Comparison of ENCODE assay signal across 27 cellular contexts in genomic region chr9:136676297-136676794, GRCh38. TPM values are rescaled to one million over a fixed set of nuclear protein-coding genes. Genes with fewer than 3 reads are reported as not detected.
DNase-seq lines count a peak whose midpoint lies in the region; FAIRE-seq and TF ChIP-seq lines count a peak whose summit lies in the region.
"Had no signal": no experiment of that assay in that cellular context is flagged by ENCODE, and none has a peak within 500 bp of the region (broad histone marks: within the 10 kb centered on the region; RNA-seq: fewer than 3 reads in every experiment).

No MANE protein-coding gene starts in this region.

- no peaks in the 10 kb centered on the region for H3K27me3 Mint-ChIP-seq in progenitor cell of endocrine pancreas
- H3K27me3 Mint-ChIP-seq: CD4-positive, alpha-beta T cell had no signal

- no peak overlapping the region for H2BK20ac ChIP-seq in H1 (ENCODE audit: low read length)

- H3K27me3 ChIP-seq in H7 (ENCODE audit: control insufficient read depth, insufficient read depth, low read length) (no peaks in the 10 kb centered on the region), Peyer's patch (no peaks in the 10 kb centered on the region), H1 (replicated peaks in 1 of 4; ENCODE audit: control insufficient read depth in 3 of 4, extremely low read depth in 1 of 4, insufficient read depth in 3 of 4, low read length in 3 of 4) (no peaks in the 10 kb centered on the region), neuronal stem cell (ENCODE audit: control insufficient read depth in 3 of 3, insufficient read depth in 3 of 3, low read depth in 1 of 3, low read length in 3 of 3) (no peaks in the 10 kb centered on the region)
- H3K27me3 ChIP-seq: BLaER1 treated with 17β-estradiol and CSF1 and Interleukin-3, amounts not matched to agents 10 nM and 100 nM had no signal

- CTCF ChIA-PET in H1 (lab: Charles Lee; ENCODE audit: partially characterized antibody): interaction anchor here (0.7 to 6.5 kb wide), 12 partner anchors 9 to 1459 kb away, joined by 3 to 125 read pairs (median 6); partner anchors contain the start of gene AGPAT2

- H3K4me1 Mint-ChIP-seq in progenitor cell of endocrine pancreas (ENCODE audit: low read depth): peaks cover 4% of the 10 kb centered on the region

- TF ChIP-seq CTCF in Peyer's patch (IDR thresholded peaks at IDR 0.05) (no peak), H1 (IDR thresholded peaks at IDR 0.05; ENCODE audit: control extremely low read depth in 1 of 3, insufficient read depth in 1 of 3, low read depth in 1 of 3, low read length in 3 of 3) (no peak), progenitor cell of endocrine pancreas (IDR thresholded peaks at IDR 0.05; ENCODE audit: unreplicated experiment) (no peak)

- POLR2A ChIA-PET in H1 (lab: Charles Lee; ENCODE audit: partially characterized antibody): interaction anchor here (0.7 to 1.2 kb wide), 4 partner anchors 8 to 52 kb away, joined by 3 to 4 read pairs (median 3); no protein-coding TSS in a partner anchor

- H2AK5ac ChIP-seq in H1 (ENCODE audit: low read depth, low read length): no peak overlapping the region
- H2AK5ac ChIP-seq in neuronal stem cell (ENCODE audit: low read depth, low read length): no peak overlapping the region

- H3K27ac ChIP-seq in Peyer's patch (peak overlapping the region in 3 of 4 donors; percentile 57 to 91 (median 78)), H1 (ENCODE audit: low read depth, low read length) (no peak overlapping the region), neuronal stem cell (replicated peaks; ENCODE audit: low read length) (no peak overlapping the region)

- no peak for FAIRE-seq in H1 (lab: Jason Lieb, UNC)
- FAIRE-seq: A204.1, D721Med, G401.6, GM12878, H54 had no signal

- no peak overlapping the region for H3K27ac Mint-ChIP-seq in progenitor cell of endocrine pancreas
- H3K27ac Mint-ChIP-seq: CD4-positive, alpha-beta T cell had no signal

- H2BK120ac ChIP-seq in H1 (replicated peaks; ENCODE audit: low read depth, low read length) (no peak overlapping the region), neuronal stem cell (ENCODE audit: low read depth, low read length) (no peak overlapping the region)

- H4K20me1 ChIP-seq in H1 (replicated peaks in 1 of 2; ENCODE audit: control insufficient read depth in 1 of 2, insufficient read depth in 2 of 2, low read length in 2 of 2): peaks cover 0 to 2% of the 10 kb centered on the region in 2 experiments

- no peaks in the 10 kb centered on the region for H3K23me2 ChIP-seq in H1 (ENCODE audit: low read depth, low read length)

- no peak overlapping the region for H3K56ac ChIP-seq in H1 (replicated peaks; ENCODE audit: insufficient read length, low read depth, low read length)

- H3K9me3 ChIP-seq in Peyer's patch (no peaks in the 10 kb centered on the region), H1 (ENCODE audit: insufficient read depth in 2 of 2, low read depth in 1 of 2, low read length in 1 of 2) (no peaks in the 10 kb centered on the region), neuronal stem cell (replicated peaks in 1 of 2; ENCODE audit: control insufficient read depth in 2 of 2, insufficient read depth in 1 of 2, low read depth in 1 of 2, low read length in 2 of 2) (no peaks in the 10 kb centered on the region)
- H3K9me3 ChIP-seq: BLaER1 treated with 17β-estradiol and CSF1 and Interleukin-3, amounts not matched to agents 10 nM and 100 nM; SK-N-SH had no signal

- no peaks in the 10 kb centered on the region for H3K9me3 Mint-ChIP-seq in progenitor cell of endocrine pancreas (ENCODE audit: low read depth)
- H3K9me3 Mint-ChIP-seq: CD4-positive, alpha-beta T cell had no signal

- H4K91ac ChIP-seq in H1 (replicated peaks; ENCODE audit: insufficient read length, low read length) (no peak overlapping the region), neuronal stem cell (ENCODE audit: low read depth, low read length, poor library complexity) (no peak overlapping the region)

- H3K4ac ChIP-seq in H1 (replicated peaks; ENCODE audit: insufficient read length, low read depth, low read length): no peak overlapping the region
- H3K4ac ChIP-seq in neuronal stem cell (ENCODE audit: low read length): no peak overlapping the region

- H3K4me1 ChIP-seq in Peyer's patch: peaks cover 0 to 78% (median 0%) of the 10 kb centered on the region in 4 donors
- H3K4me1 ChIP-seq in H1 (replicated peaks in 1 of 4; ENCODE audit: control insufficient read depth in 3 of 4, insufficient read depth in 4 of 4, low read length in 3 of 4): peaks cover 0 to 4% (median 0%) of the 10 kb centered on the region in 4 experiments; a peak in 1 of 7 replicates
- H3K4me1 ChIP-seq in neuronal stem cell (ENCODE audit: control insufficient read depth in 2 of 2, insufficient read depth in 1 of 2, low read depth in 1 of 2, low read length in 2 of 2): peaks cover 0 to 12% of the 10 kb centered on the region in 2 donors

- H2BK5ac ChIP-seq in H1 (ENCODE audit: low read depth, low read length) (no peak overlapping the region), neuronal stem cell (ENCODE audit: low read length) (no peak overlapping the region)

- no peak overlapping the region for H2BK15ac ChIP-seq in H1 (ENCODE audit: low read length)
- H2BK15ac ChIP-seq in neuronal stem cell (ENCODE audit: low read length): no peak overlapping the region

- H4K5ac ChIP-seq in H1 (ENCODE audit: insufficient read length, low read depth, low read length): no peak overlapping the region

- DNase-seq in H7 (peak; percentile 68), Peyer's patch (no peak), H1 (ENCODE audit: low read depth in 1 of 2, low spot score in 2 of 2) (no peak), neuronal stem cell (ENCODE audit: low spot score) (no peak), progenitor cell of endocrine pancreas (ENCODE audit: low spot score, unreplicated experiment) (no peak), cortex of kidney (lab: John Stamatoyannopoulos, UW) (no peak), NCI-H1092 (lab: John Stamatoyannopoulos, UW) (no peak)
- DNase-seq: AML-193; CD4-positive, alpha-beta T cell; KBM-7; MV-4-11; NCI-H1105 treated with DMSO at 0.1 percent for 48 hours; NCI-H146; NCI-H446; NCI-H526; NCI-H82; NK-92 treated with Interleukin-12 subunit alpha and Interleukin-12 subunit beta, amount 100 ng/mL, for 24 hours; SK-N-SH; SW 1271 had no signal

- H4K8ac ChIP-seq in H1 (ENCODE audit: extremely low read depth, insufficient read depth, low read length) (peak overlapping the region; percentile 25; the same call in 1 of the 2 replicates), neuronal stem cell (ENCODE audit: low read depth, low read length) (no peak overlapping the region)

- TF ChIP-seq EP300 in H1 (IDR thresholded peaks at IDR 0.05; ENCODE audit: borderline replicate concordance in 1 of 2, low read depth in 2 of 2, low read length in 2 of 2): no peak

- H3K36me3 Mint-ChIP-seq in progenitor cell of endocrine pancreas (ENCODE audit: insufficient read depth): peaks cover 3% of the 10 kb centered on the region

- no peak overlapping the region for H3K4me3 Mint-ChIP-seq in progenitor cell of endocrine pancreas (ENCODE audit: low read depth)
- H3K4me3 Mint-ChIP-seq: CD4-positive, alpha-beta T cell had no signal

- no peak overlapping the region for H2AFZ ChIP-seq in H1 (ENCODE audit: low read length)
- no peak overlapping the region for H2AFZ ChIP-seq in neuronal stem cell (ENCODE audit: low read length)

- no peaks in the 10 kb centered on the region for H3K79me2 ChIP-seq in H1 (ENCODE audit: control insufficient read depth in 1 of 2, insufficient read depth in 2 of 2, low read length in 2 of 2)

- WGBS in H1 (ENCODE audit: extremely low coverage in 1 of 2, insufficient coverage in 1 of 2, insufficient read length in 1 of 2, insufficient replicate concordance in 2 of 2, low coverage in 1 of 2, low lambda C conversion rate in 2 of 2, missing lambda C conversion rate in 1 of 2), 2 experiments: 91% methylated on average over 13 of the region's 13 CpGs; no CpG with 5 or more reads in 1 of the 2 experiments
- no CpG with 5 or more reads among the region's 13 CpGs for WGBS in neuronal stem cell (ENCODE audit: extremely low coverage in 2 of 2, insufficient read length in 2 of 2, insufficient replicate concordance in 1 of 2), 2 donors

- no peak overlapping the region for H3K9ac ChIP-seq in H1 (replicated peaks in 1 of 4; ENCODE audit: extremely low read depth in 1 of 4, low read depth in 3 of 4, low read length in 3 of 4)
- H3K9ac ChIP-seq in neuronal stem cell (ENCODE audit: low read depth, low read length, poor library complexity): no peak overlapping the region
- H3K9ac ChIP-seq: SK-N-SH had no signal

- no peak overlapping the region for H2BK12ac ChIP-seq in H1 (ENCODE audit: low read depth, low read length)
- no peak overlapping the region for H2BK12ac ChIP-seq in neuronal stem cell (ENCODE audit: low read length)

- H3K18ac ChIP-seq in H1 (ENCODE audit: extremely low read depth, low read length) (no peak overlapping the region), neuronal stem cell (ENCODE audit: low read length) (peak overlapping the region; percentile 48)

- H3K23ac ChIP-seq in H1 (ENCODE audit: insufficient read length) (no peak overlapping the region), neuronal stem cell (ENCODE audit: low read depth, low read length, poor library complexity) (no peak overlapping the region)

- H3K4me2 ChIP-seq in H1 (ENCODE audit: insufficient read depth in 1 of 2, low read depth in 2 of 2, low read length in 2 of 2) (no peak overlapping the region), neuronal stem cell (ENCODE audit: insufficient read depth, low read length, poor library complexity, severe bottlenecking) (no peak overlapping the region)
- H3K4me2 ChIP-seq: SK-N-SH had no signal

- TF ChIP-seq RAD21 in H1 (IDR thresholded peaks at IDR 0.05 in 1 of 2, conservative IDR thresholded peaks at IDR 0.05 in 1 of 2; ENCODE audit: low read depth in 2 of 2, low read length in 2 of 2): no peak

- no peak for TF ChIP-seq POLR2A in Peyer's patch (IDR thresholded peaks at IDR 0.05)
- no peak for TF ChIP-seq POLR2A in H1 (IDR thresholded peaks at IDR 0.05; ENCODE audit: control extremely low read depth in 1 of 2, low read depth in 2 of 2, low read length in 2 of 2)

- no peaks in the 10 kb centered on the region for H3K79me1 ChIP-seq in H1 (ENCODE audit: low read depth, low read length)
- no peaks in the 10 kb centered on the region for H3K79me1 ChIP-seq in neuronal stem cell (ENCODE audit: low read depth, low read length)

- H3K4me3 ChIP-seq in H7 (ENCODE audit: insufficient read depth, low read depth, low read length) (no peak overlapping the region), Peyer's patch (peak overlapping the region in 1 of 4 donors; percentile 10), H1 (ENCODE audit: extremely low read depth in 1 of 4, insufficient read depth in 2 of 4, low read depth in 3 of 4, low read length in 4 of 4) (no peak overlapping the region), neuronal stem cell (ENCODE audit: low read length in 2 of 2) (no peak overlapping the region)
- H3K4me3 ChIP-seq: BLaER1 treated with 17β-estradiol and CSF1 and Interleukin-3, amounts not matched to agents 10 nM and 100 nM; GM12878 had no signal

- no peaks in the 10 kb centered on the region; the same call in 1 of the 2 replicates for H3K36me3 ChIP-seq in H7 (replicated peaks; ENCODE audit: control insufficient read depth, insufficient read depth, low read length)
- peaks cover 0 to 49% (median 0%) of the 10 kb centered on the region in 3 donors for H3K36me3 ChIP-seq in Peyer's patch
- H3K36me3 ChIP-seq in H1 (ENCODE audit: control insufficient read depth in 2 of 4, insufficient read depth in 4 of 4, low read length in 3 of 4): no peaks in the 10 kb centered on the region; a peak in 2 of 8 replicates
- H3K36me3 ChIP-seq in neuronal stem cell (replicated peaks in 1 of 2; ENCODE audit: control insufficient read depth in 2 of 2, insufficient read depth in 2 of 2, low read length in 2 of 2): no peaks in the 10 kb centered on the region

- H3K14ac ChIP-seq in H1 (ENCODE audit: insufficient read length) (no peak overlapping the region), neuronal stem cell (ENCODE audit: low read length) (peak overlapping the region; percentile 8)

RNA-seq across cellular contexts. Expression of gene AGPAT2, which starts 10.9 kb away (rescaled TPM):
- 41.1 and 54.7 TPM in 2 replicates for total RNA-seq in H7 (2014; rRNA removed; shearing (Covaris generic))
- total RNA-seq in Peyer's patch (100 to 1,000 TPM in 3 of 4 donors, 10 to 100 TPM in 1; 97.4 to 802 (median 479) TPM), progenitor cell of endocrine pancreas (27.7 and 28.0 TPM in 2 replicates)
- total RNA-seq in H1 (2021; fragmentation: NEBNext Ultra II Directional; extraction: Animal tissue kit (Norgen Biotek cat#: 25700)): 30.5 and 31.6 TPM in 2 replicates
- polyA plus RNA-seq in H1 (2011; rRNA removed): 37.6 and 52.1 TPM in 2 replicates
- polyA plus RNA-seq in H1 (2011; cell fraction: cytosol; rRNA removed): 36.0 TPM
- polyA plus RNA-seq in H1 (2011; cell fraction: nucleus; rRNA removed): 44.9 TPM
- 16.4 to 27.5 TPM (median 25.2 TPM) in 4 replicates for polyA plus RNA-seq in H1 (2012, experiment 1 of 2)
- polyA plus RNA-seq in H1 (2012, experiment 2 of 2): 26.0 TPM
- polyA plus RNA-seq in H1 (2013, experiment 1 of 2): 32.4 TPM
- 37.1 TPM for polyA plus RNA-seq in H1 (2013, experiment 2 of 2)
- polyA minus RNA-seq in H1 (2011; rRNA and poly(A)+ RNA removed): 9.3 and 15.5 TPM in 2 replicates
- polyA minus RNA-seq in H1 (2011; cell fraction: cytosol; rRNA and poly(A)+ RNA removed): 19.5 TPM
- 12.9 TPM for polyA minus RNA-seq in H1 (2011; cell fraction: nucleus; rRNA and poly(A)+ RNA removed)
- polyA plus RNA-seq in neuronal stem cell (2013, experiment 1 of 2): 3.7 TPM
- 3.5 TPM for polyA plus RNA-seq in neuronal stem cell (2013, experiment 2 of 2)

RNA-seq across cellular contexts. Expression of gene EGFL7, which starts 13.6 kb away (rescaled TPM):
- total RNA-seq in H7 (2014; rRNA removed; shearing (Covaris generic)): 68.5 and 87.3 TPM in 2 replicates
- total RNA-seq in Peyer's patch: 10 to 100 TPM; 21.5 to 77.6 (median 46.0) TPM
- 37.8 and 39.8 TPM in 2 replicates for total RNA-seq in H1 (2021; fragmentation: NEBNext Ultra II Directional; extraction: Animal tissue kit (Norgen Biotek cat#: 25700))
- 53.4 and 82.5 TPM in 2 replicates for polyA plus RNA-seq in H1 (2011; rRNA removed)
- polyA plus RNA-seq in H1 (2011; cell fraction: cytosol; rRNA removed): 63.0 TPM
- polyA plus RNA-seq in H1 (2011; cell fraction: nucleus; rRNA removed): 82.5 TPM
- 17.3 to 46.4 TPM (median 40.7 TPM) in 4 replicates for polyA plus RNA-seq in H1 (2012, experiment 1 of 2)
- 43.2 TPM for polyA plus RNA-seq in H1 (2012, experiment 2 of 2)
- polyA plus RNA-seq in H1 (2013, experiment 1 of 2): 66.8 TPM
- 68.8 TPM for polyA plus RNA-seq in H1 (2013, experiment 2 of 2)
- 7.2 and 9.3 TPM in 2 replicates for polyA minus RNA-seq in H1 (2011; rRNA and poly(A)+ RNA removed)
- polyA minus RNA-seq in H1 (2011; cell fraction: cytosol; rRNA and poly(A)+ RNA removed): 30.7 TPM
- 12.8 TPM for polyA minus RNA-seq in H1 (2011; cell fraction: nucleus; rRNA and poly(A)+ RNA removed)
- 33.1 TPM for polyA plus RNA-seq in neuronal stem cell (2013, experiment 1 of 2)
- 32.0 TPM for polyA plus RNA-seq in neuronal stem cell (2013, experiment 2 of 2)
- total RNA-seq in progenitor cell of endocrine pancreas: 13.5 and 16.3 TPM in 2 replicates
- total RNA-seq: CD4-positive, alpha-beta T cell had no signal

RNA-seq across cellular contexts. Expression of gene DIPK1B, which starts 36.0 kb away (rescaled TPM):
- total RNA-seq in H7 (2014; rRNA removed; shearing (Covaris generic)): 57.0 and 75.7 TPM in 2 replicates
- total RNA-seq in Peyer's patch (1 to 10 TPM in 3 of 4 donors, under 1 TPM in 1; 0.70 to 5.8 (median 2.6) TPM), progenitor cell of endocrine pancreas (51.3 and 52.9 TPM in 2 replicates)
- 32.3 and 35.3 TPM in 2 replicates for total RNA-seq in H1 (2021; fragmentation: NEBNext Ultra II Directional; extraction: Animal tissue kit (Norgen Biotek cat#: 25700))
- 64.8 and 78.8 TPM in 2 replicates for polyA plus RNA-seq in H1 (2011; rRNA removed)
- 58.4 TPM for polyA plus RNA-seq in H1 (2011; cell fraction: cytosol; rRNA removed)
- 75.1 TPM for polyA plus RNA-seq in H1 (2011; cell fraction: nucleus; rRNA removed)
- polyA plus RNA-seq in H1 (2012, experiment 1 of 2): 19.5 to 34.6 TPM (median 30.7 TPM) in 4 replicates
- polyA plus RNA-seq in H1 (2012, experiment 2 of 2): 28.6 TPM
- 28.2 TPM for polyA plus RNA-seq in H1 (2013, experiment 1 of 2)
- polyA plus RNA-seq in H1 (2013, experiment 2 of 2): 28.5 TPM
- 13.3 and 14.7 TPM in 2 replicates for polyA minus RNA-seq in H1 (2011; rRNA and poly(A)+ RNA removed)
- polyA minus RNA-seq in H1 (2011; cell fraction: cytosol; rRNA and poly(A)+ RNA removed): 22.6 TPM
- polyA minus RNA-seq in H1 (2011; cell fraction: nucleus; rRNA and poly(A)+ RNA removed): 19.6 TPM
- 40.0 TPM for polyA plus RNA-seq in neuronal stem cell (2013, experiment 1 of 2)
- polyA plus RNA-seq in neuronal stem cell (2013, experiment 2 of 2): 39.1 TPM
- total RNA-seq: LHCN-M2, MCF 10A had no signal

Comparison
In these comparisons a context has a peak if more than half of its experiments do, and no peak if none do; other contexts are left out.
1. H3K27ac ChIP-seq: peak in Peyer's patch (3 of 4); none in H1 (single experiment) and neuronal stem cell (single experiment).